Comparison of ENCODE assay signal across 22 cellular contexts in genomic region chr5:88256037-88256436, GRCh38. TPM values are rescaled to one million over a fixed set of nuclear protein-coding genes. Genes with fewer than 3 reads are reported as not detected.
DNase-seq lines count a peak whose midpoint lies in the region; TF ChIP-seq lines count a peak whose summit lies in the region.
"Had no signal": no experiment of that assay in that cellular context is flagged by ENCODE, and none has a peak within 500 bp of the region (broad histone marks: within the 10 kb centered on the region; RNA-seq: fewer than 3 reads in every experiment).

No MANE protein-coding gene starts in this region.

- H3K9me3 ChIP-seq in HEK293 (ENCODE audit: control insufficient read depth, insufficient read depth, low read depth, low read length) (no peaks in the 10 kb centered on the region), iPS-20b (ENCODE audit: insufficient read depth, low read depth, low read length) (no peaks in the 10 kb centered on the region), adrenal gland (replicated peaks in 1 of 3) (no peaks in the 10 kb centered on the region), prostate gland (no peaks in the 10 kb centered on the region)
- H3K9me3 ChIP-seq: BLaER1, SK-N-SH had no signal

- CTCF ChIA-PET in HEK293 (lab: Yijun Ruan, JAX) = no interaction called here

- H3K9ac ChIP-seq in iPS-20b (ENCODE audit: low read depth, low read length) = peak overlapping the region; percentile 66
- H3K9ac ChIP-seq: BLaER1, SK-N-SH had no signal

- H3K27me3 ChIP-seq in iPS-20b (ENCODE audit: insufficient read depth, low read length) (no peaks in the 10 kb centered on the region), adrenal gland (no peaks in the 10 kb centered on the region), dorsolateral prefrontal cortex (no peaks in the 10 kb centered on the region), prostate gland (replicated peaks; ENCODE audit: insufficient read depth) (no peaks in the 10 kb centered on the region)
- H3K27me3 ChIP-seq: BLaER1 had no signal

- no peaks in the 10 kb centered on the region for H3K4me1 ChIP-seq in HEK293 (ENCODE audit: control insufficient read depth, insufficient read depth, low read length)
- peaks cover 50% of the 10 kb centered on the region for H3K4me1 ChIP-seq in iPS-20b (ENCODE audit: insufficient read depth, low read length)
- peaks cover 12 to 21% of the 10 kb centered on the region in 2 donors for H3K4me1 ChIP-seq in adrenal gland (replicated peaks in 1 of 2)
- H3K4me1 ChIP-seq in prostate gland (replicated peaks) = no peaks in the 10 kb centered on the region
- H3K4me1 ChIP-seq: BLaER1 had no signal

- H3K27ac ChIP-seq in 22Rv1 (peak overlapping the region; percentile 24), HEK293 (ENCODE audit: extremely low read depth, low read depth, low read length) (no peak overlapping the region), VCaP (peak overlapping the region; percentile 23), iPS-20b (ENCODE audit: low read length) (peak overlapping the region; percentile 72), adrenal gland (no peak overlapping the region), dorsolateral prefrontal cortex (no peak overlapping the region), prostate gland (no peak overlapping the region)
- H3K27ac ChIP-seq: BLaER1 had no signal

- no peak for DNase-seq in adrenal gland
- no peak for DNase-seq in dorsolateral prefrontal cortex
- DNase-seq in prostate gland (ENCODE audit: low spot score) = no peak
- DNase-seq: CD4-positive, CD25-positive, alpha-beta regulatory T cell; DMS79; EL; GDM1; IMR-90; KG1; MM.1S; NCI-H2029; NCI-H446 treated with DMSO at 0.1 percent for 48 hours; NCI-H526; NK-92 treated with Interleukin-12 subunit alpha and Interleukin-12 subunit beta, amount 100 ng/mL, for 24 hours; PC-3; SK-N-SH had no signal

- no peak for TF ChIP-seq CTCF in 22Rv1 (IDR thresholded peaks at IDR 0.05)
- TF ChIP-seq CTCF in HEK293 (tag by site-specific recombination; IDR thresholded peaks at IDR 0.05) = no peak
- TF ChIP-seq CTCF in VCaP (conservative IDR thresholded peaks at IDR 0.05) = no peak
- no peak for TF ChIP-seq CTCF in adrenal gland (IDR thresholded peaks at IDR 0.05)
- TF ChIP-seq CTCF in dorsolateral prefrontal cortex (IDR thresholded peaks at IDR 0.05 in 54 of 56, conservative IDR thresholded peaks at IDR 0.05 in 2 of 56; ENCODE audit: low read depth in 1 of 56, partially characterized antibody in 56 of 56) = no peak
- no peak for TF ChIP-seq CTCF in prostate gland (IDR thresholded peaks at IDR 0.05)

- H3K36me3 ChIP-seq in HEK293 (ENCODE audit: control insufficient read depth in 2 of 2, insufficient read depth in 1 of 2, low read length in 2 of 2) = no peaks in the 10 kb centered on the region; a peak in 1 of 3 replicates
- no peaks in the 10 kb centered on the region for H3K36me3 ChIP-seq in iPS-20b (ENCODE audit: insufficient read depth, low read depth, low read length)
- H3K36me3 ChIP-seq in adrenal gland (replicated peaks in 1 of 2) = no peaks in the 10 kb centered on the region
- H3K36me3 ChIP-seq in prostate gland = no peaks in the 10 kb centered on the region

- intact Hi-C loops in adrenal gland (cut with DNase I) (no loop called here), dorsolateral prefrontal cortex (cut with DNase I) (no loop called here), prostate gland (cut with DNase I) (no loop called here)

- TF ChIP-seq POLR2A in adrenal gland (IDR thresholded peaks at IDR 0.05) (no peak), prostate gland (IDR thresholded peaks at IDR 0.05) (no peak)

- POLR2A ChIA-PET in HEK293 (lab: Yijun Ruan, JAX) = no interaction called here

- no peak overlapping the region for H3K4me3 ChIP-seq in HEK293 (ENCODE audit: low read depth, low read length)
- H3K4me3 ChIP-seq in iPS-20b (ENCODE audit: low read length) = peak overlapping the region; percentile 35; the same call in 1 of the 2 replicates
- H3K4me3 ChIP-seq in adrenal gland = no peak overlapping the region
- no peak overlapping the region for H3K4me3 ChIP-seq in dorsolateral prefrontal cortex
- no peak overlapping the region for H3K4me3 ChIP-seq in prostate gland
- H3K4me3 ChIP-seq: BLaER1, GM12878 had no signal

TF ChIP-seq in HEK293, 187 proteins besides CTCF, POLR2A, EP300 and RAD21:
- TF ChIP-seq ZNF184 (tag by site-specific recombination; IDR thresholded peaks at IDR 0.05) = no peak
- no peak for TF ChIP-seq ZNF138 (tag by site-specific recombination; IDR thresholded peaks at IDR 0.05; ENCODE audit: borderline replicate concordance)
- TF ChIP-seq ZNF18 (tag by site-specific recombination; IDR thresholded peaks at IDR 0.05) = no peak
- no peak for TF ChIP-seq KLF7 (tag by site-specific recombination; IDR thresholded peaks at IDR 0.05; ENCODE audit: borderline replicate concordance)
- no peak for TF ChIP-seq ZBTB10 (tag by site-specific recombination; IDR thresholded peaks at IDR 0.05)
- peak; percentile 67 for TF ChIP-seq ZNF664 (tag by site-specific recombination; IDR thresholded peaks at IDR 0.05)
- TF ChIP-seq KLF1 (tag by site-specific recombination; IDR thresholded peaks at IDR 0.05) = no peak
- TF ChIP-seq ZNF544 (tag by site-specific recombination; IDR thresholded peaks at IDR 0.05) = no peak
- no peak for TF ChIP-seq YY1 (tag by site-specific recombination; IDR thresholded peaks at IDR 0.05)
- peak; percentile 9; the same call in 1 of the 2 replicates for TF ChIP-seq PRDM6 (tag by site-specific recombination; IDR thresholded peaks at IDR 0.05)
TF ChIP-seq in HEK293: peak in this region for 2.

RNA-seq across cellular contexts. Expression of gene TMEM161B, which starts 12.6 kb away (rescaled TPM):
- 10 to 100 TPM in 6 of 8 donors, 1 to 10 TPM in 2; 5.6 to 19.3 (median 14.5) TPM for total RNA-seq in adrenal gland
- 10 to 100 TPM in 1 of 3 donors, 1 to 10 TPM in 2; 3.8 to 15.7 (median 4.5) TPM for polyA plus RNA-seq in adrenal gland
- 10 to 100 TPM; 20.0 to 41.1 (median 28.6) TPM for total RNA-seq in dorsolateral prefrontal cortex
- 10 to 100 TPM; 16.2 to 17.0 TPM for total RNA-seq in prostate gland

Comparison
In these comparisons a context has a peak if more than half of its experiments do, and no peak if none do; other contexts are left out.
1. H3K27ac ChIP-seq: peak in 22Rv1 (single experiment), VCaP (single experiment) and iPS-20b (single experiment); none in HEK293 (single experiment), adrenal gland (0 of 5), dorsolateral prefrontal cortex (0 of 59) and prostate gland (0 of 2).